ENCODE assay signal across 8 cellular contexts in the genomic region with DNA sequence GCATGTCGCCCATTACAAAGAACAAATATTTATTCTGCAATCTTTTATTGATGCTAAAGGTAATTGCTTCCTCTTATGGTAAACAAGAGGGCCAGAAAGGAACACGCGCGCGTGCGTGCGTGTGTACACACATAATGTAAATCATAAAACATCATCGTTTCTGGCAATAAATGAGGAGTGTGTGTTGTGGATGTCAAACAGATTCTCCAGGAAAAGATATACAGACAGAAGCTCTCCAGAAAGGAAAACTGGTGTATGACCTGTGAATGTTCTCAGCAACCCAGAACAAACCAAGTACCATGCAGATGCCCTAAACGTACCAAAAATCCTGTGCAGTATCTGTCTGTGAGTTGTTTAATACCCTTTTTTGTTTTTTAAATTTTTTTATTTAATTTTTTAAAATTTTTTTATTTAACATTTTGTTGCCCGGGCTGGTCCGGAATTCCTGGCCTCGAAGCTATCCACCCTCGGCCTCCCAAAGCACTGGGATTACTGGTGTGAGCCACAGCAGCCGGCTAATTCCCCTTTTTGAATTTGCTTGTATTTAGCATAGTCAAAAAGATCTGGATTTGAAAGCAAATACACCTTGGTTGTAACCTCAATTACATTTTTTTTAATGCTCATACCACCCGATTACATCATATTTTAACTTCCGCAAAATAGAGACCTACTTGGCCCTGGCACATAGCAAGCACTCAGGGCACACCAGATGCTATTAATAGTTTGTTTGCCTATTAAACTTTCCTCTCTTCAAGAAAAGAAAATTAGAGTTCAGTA. TPM values are rescaled to one million over a fixed set of nuclear protein-coding genes. Genes with fewer than 3 reads are reported as not detected.
DNase-seq lines count a peak whose midpoint lies in the region; TF ChIP-seq lines count a peak whose summit lies in the region.

No MANE protein-coding gene starts in this region.

- H3K4me1 ChIP-seq in SJSA1 (replicated peaks) (no peaks in the 10 kb centered on the region; the same call in 1 of the 2 replicates), prostate gland (replicated peaks) (no peaks in the 10 kb centered on the region)

- H3K9me3 ChIP-seq in SJSA1 (replicated peaks) = no peaks in the 10 kb centered on the region; the same call in 1 of the 2 replicates
- H3K9me3 ChIP-seq in prostate gland = no peaks in the 10 kb centered on the region

- H3K4me3 ChIP-seq in SJSA1 = peak overlapping the region; percentile 91
- H3K4me3 ChIP-seq in fibroblast of pulmonary artery (replicated peaks; ENCODE audit: low read depth, low read length) = peak overlapping the region; percentile 66
- H3K4me3 ChIP-seq in prostate gland = peak overlapping the region; percentile 88 to 90

- DNase-seq in NCI-H345 treated with DMSO at 0.1 percent for 48 hours (lab: John Stamatoyannopoulos, UW; ENCODE audit: unreplicated experiment) (peak; percentile 47), NCI-H345 (lab: John Stamatoyannopoulos, UW) (no peak), SJSA1 (ENCODE audit: low read depth in 1 of 2, low spot score in 2 of 2) (no peak), fibroblast of pulmonary artery (ENCODE audit: low read depth) (no peak), prostate gland (ENCODE audit: low spot score) (peak; percentile 23), DMS79 (lab: John Stamatoyannopoulos, UW) (no peak), NK-92 (lab: John Stamatoyannopoulos, UW; ENCODE audit: unreplicated experiment) (no peak), DMS 273 treated with DMSO at 0.1 percent for 48 hours (lab: John Stamatoyannopoulos, UW) (no peak)

- WGBS in prostate gland = 42% methylated on average over 16 of the region's 16 CpGs

- H3K27ac ChIP-seq in SJSA1 (no peak overlapping the region), prostate gland (peak overlapping the region; percentile 90 to 91)

- intact Hi-C loops in prostate gland (cut with DNase I) = loop anchor here (10.0 kb wide), 1 partner anchor 79 kb away; no protein-coding TSS in a partner anchor

- peaks cover 7% of the 10 kb centered on the region for H3K36me3 ChIP-seq in SJSA1
- H3K36me3 ChIP-seq in prostate gland = no peaks in the 10 kb centered on the region

- TF ChIP-seq POLR2A in prostate gland (IDR thresholded peaks at IDR 0.05) = no peak

- H3K27me3 ChIP-seq in SJSA1 (replicated peaks) = no peaks in the 10 kb centered on the region
- no peaks in the 10 kb centered on the region for H3K27me3 ChIP-seq in prostate gland (replicated peaks; ENCODE audit: insufficient read depth)

- no peak for TF ChIP-seq CTCF in fibroblast of pulmonary artery (IDR thresholded peaks at IDR 0.05; ENCODE audit: low read length, missing control alignments)
- TF ChIP-seq CTCF in prostate gland (IDR thresholded peaks at IDR 0.05) = no peak

RNA-seq across cellular contexts. Expression of a gene that starts 0.9 kb away (rescaled TPM):
- 17.1 and 20.2 TPM in 2 replicates for total RNA-seq in SJSA1 (2014; rRNA removed; shearing (Covaris generic))
- 10 to 100 TPM; 28.9 to 30.8 TPM for total RNA-seq in prostate gland

RNA-seq across cellular contexts. Expression of a gene that starts 32.5 kb away (rescaled TPM):
- 2,695 and 2,751 TPM in 2 replicates for total RNA-seq in SJSA1 (2014; rRNA removed; shearing (Covaris generic))
- total RNA-seq in prostate gland = 1,000 to 10,000 TPM; 1,707 to 2,711 TPM

Comparison
In these comparisons a context has a peak if more than half of its experiments do, and no peak if none do; other contexts are left out.
1. DNase-seq: peak in NCI-H345 treated with DMSO at 0.1 percent for 48 hours (single experiment) and prostate gland (single experiment); none in NCI-H345 (single experiment), SJSA1 (0 of 2), fibroblast of pulmonary artery (single experiment), DMS79 (single experiment), NK-92 (single experiment) and DMS 273 treated with DMSO at 0.1 percent for 48 hours (single experiment).
2. Peak in every context shown above with its lines, with median percentiles within 50 percentile points of each other: H3K4me3 ChIP-seq.